Comparison of ENCODE assay signal across 8 cellular contexts in genomic region chr9:113409883-113410206, GRCh38. TPM values are rescaled to one million over a fixed set of nuclear protein-coding genes. Genes with fewer than 3 reads are reported as not detected.
DNase-seq lines count a peak whose midpoint lies in the region; ATAC-seq and TF ChIP-seq lines count a peak whose summit lies in the region.

No MANE protein-coding gene starts in this region.

- peak overlapping the region; percentile 86 for H3K4me3 Mint-ChIP-seq in activated CD8-positive, alpha-beta T cell treated with anti-CD3 and anti-CD28 coated beads for 36 hours

- peaks cover 22% of the 10 kb centered on the region for H3K36me3 ChIP-seq in BLaER1
- H3K36me3 ChIP-seq in iPS-15b (ENCODE audit: control insufficient read depth, insufficient read depth, low read length): peaks cover 10% of the 10 kb centered on the region
- peaks cover 9 to 11% of the 10 kb centered on the region in 2 donors for H3K36me3 ChIP-seq in stomach smooth muscle (ENCODE audit: control insufficient read depth in 2 of 2, insufficient read depth in 2 of 2, low read length in 2 of 2)

- H3K9me3 ChIP-seq in BLaER1 (no peaks in the 10 kb centered on the region), iPS-15b (ENCODE audit: control insufficient read depth, insufficient read depth, low read length) (no peaks in the 10 kb centered on the region), stomach smooth muscle (ENCODE audit: control insufficient read depth in 2 of 2, low read length in 2 of 2) (no peaks in the 10 kb centered on the region)

- peaks cover 20% of the 10 kb centered on the region; the same call in 1 of the 2 replicates for H4K20me1 ChIP-seq in BLaER1

- no peaks in the 10 kb centered on the region for H3K27me3 Mint-ChIP-seq in activated CD8-positive, alpha-beta T cell treated with anti-CD3 and anti-CD28 coated beads for 36 hours

- no peak for DNase-seq in activated CD8-positive, alpha-beta T cell treated with anti-CD3 and anti-CD28 coated beads for 36 hours
- DNase-seq in sciatic nerve (ENCODE audit: low spot score): no peak
- DNase-seq in glomerular visceral epithelial cell (ENCODE audit: extremely low spot score): no peak
- DNase-seq in NCI-H345 treated with DMSO at 0.1 percent for 48 hours (lab: John Stamatoyannopoulos, UW; ENCODE audit: unreplicated experiment): no peak

- no peak for TF ChIP-seq CTCF in activated CD8-positive, alpha-beta T cell treated with anti-CD3 and anti-CD28 coated beads for 36 hours (IDR thresholded peaks at IDR 0.05)

- H3K27me3 ChIP-seq in BLaER1 (no peaks in the 10 kb centered on the region), iPS-15b (ENCODE audit: control insufficient read depth, insufficient read depth, low read length) (no peaks in the 10 kb centered on the region), stomach smooth muscle (ENCODE audit: control insufficient read depth in 1 of 2, insufficient read depth in 2 of 2, low read length in 2 of 2) (no peaks in the 10 kb centered on the region)

- CTCF ChIA-PET in activated CD8-positive, alpha-beta T cell treated with anti-CD3 and anti-CD28 coated beads for 36 hours (lab: Charles Lee): interaction anchor here (1.0 to 7.0 kb wide), 8 partner anchors 8 to 248 kb away, joined by 3 to 49 read pairs (median 9); partner anchors contain the start of genes ALAD, CDC26 and PRPF4

- peak overlapping the region; percentile 85 for H3K4me2 ChIP-seq in BLaER1

- peaks cover 32% of the 10 kb centered on the region for H3K36me3 Mint-ChIP-seq in activated CD8-positive, alpha-beta T cell treated with anti-CD3 and anti-CD28 coated beads for 36 hours (ENCODE audit: low read depth)

- peaks cover 32% of the 10 kb centered on the region for H3K4me1 Mint-ChIP-seq in activated CD8-positive, alpha-beta T cell treated with anti-CD3 and anti-CD28 coated beads for 36 hours (ENCODE audit: low read depth)

- peak overlapping the region; percentile 98 for H3K9ac ChIP-seq in BLaER1
- peak overlapping the region; percentile 90 for H3K9ac ChIP-seq in iPS-15b (ENCODE audit: low read depth, low read length)
- peak overlapping the region; percentile 96 to 97 for H3K9ac ChIP-seq in stomach smooth muscle (ENCODE audit: low read length in 2 of 2)

- H3K27ac ChIP-seq in BLaER1: peak overlapping the region; percentile 97
- peak overlapping the region; percentile 95 for H3K27ac ChIP-seq in stomach smooth muscle (ENCODE audit: low read length)

- intact Hi-C loops in activated CD8-positive, alpha-beta T cell treated with anti-CD3 and anti-CD28 coated beads for 36 hours (cut with micrococcal nuclease): no loop called here
- intact Hi-C loops in sciatic nerve (cut with DNase I): no loop called here

- POLR2A ChIA-PET in activated CD8-positive, alpha-beta T cell treated with anti-CD3 and anti-CD28 coated beads for 36 hours (lab: Charles Lee): interaction anchor here (0.7 to 4.9 kb wide), 21 partner anchors 9 to 455 kb away, joined by 3 to 45 read pairs (median 4); partner anchors contain the start of genes ALAD, BSPRY, CDC26 and PRPF4

- H3K4me3 ChIP-seq in BLaER1: peak overlapping the region; percentile 92
- H3K4me3 ChIP-seq in iPS-15b (ENCODE audit: low read depth, low read length): peak overlapping the region; percentile 59
- H3K4me3 ChIP-seq in stomach smooth muscle (ENCODE audit: low read length in 2 of 2): peak overlapping the region; percentile 78 to 95

- peak; percentile 4 for ATAC-seq in HG02642 (IDR thresholded peaks at IDR 0.05; ENCODE audit: poor library complexity, unreplicated experiment)
- ATAC-seq in activated CD8-positive, alpha-beta T cell treated with anti-CD3 and anti-CD28 coated beads for 36 hours: peak; percentile 8
- ATAC-seq in sciatic nerve: no peak

- H3K27ac Mint-ChIP-seq in activated CD8-positive, alpha-beta T cell treated with anti-CD3 and anti-CD28 coated beads for 36 hours: peak overlapping the region; percentile 99

- peaks cover 54% of the 10 kb centered on the region for H3K4me1 ChIP-seq in BLaER1
- H3K4me1 ChIP-seq in iPS-15b (ENCODE audit: control insufficient read depth, insufficient read depth, low read length): no peaks in the 10 kb centered on the region
- peaks cover 10% of the 10 kb centered on the region for H3K4me1 ChIP-seq in stomach smooth muscle (ENCODE audit: control insufficient read depth, insufficient read depth, low read length)

- H3K9me3 Mint-ChIP-seq in activated CD8-positive, alpha-beta T cell treated with anti-CD3 and anti-CD28 coated beads for 36 hours: no peaks in the 10 kb centered on the region

RNA-seq across cellular contexts. Expression of gene POLE3, which starts 0.6 kb away (rescaled TPM):
- 10 to 100 TPM; 49.0 to 50.9 TPM for total RNA-seq in activated CD8-positive, alpha-beta T cell treated with anti-CD3 and anti-CD28 coated beads for 36 hours
- 20.6 TPM for total RNA-seq in sciatic nerve

RNA-seq across cellular contexts. Expression of gene C9orf43, which starts 0.7 kb away (rescaled TPM):
- under 1 TPM; 0.74 to 0.83 TPM for total RNA-seq in activated CD8-positive, alpha-beta T cell treated with anti-CD3 and anti-CD28 coated beads for 36 hours
- 0.45 TPM for total RNA-seq in sciatic nerve

RNA-seq across cellular contexts. Expression of gene ALAD, which starts 8.8 kb away (rescaled TPM):
- total RNA-seq in activated CD8-positive, alpha-beta T cell treated with anti-CD3 and anti-CD28 coated beads for 36 hours: 10 to 100 TPM; 16.2 to 16.3 TPM
- 83.6 TPM for total RNA-seq in sciatic nerve

RNA-seq across cellular contexts. Expression of gene HDHD3, which starts 33.1 kb away (rescaled TPM):
- total RNA-seq in activated CD8-positive, alpha-beta T cell treated with anti-CD3 and anti-CD28 coated beads for 36 hours: 10 to 100 TPM; 11.6 to 13.3 TPM
- total RNA-seq in sciatic nerve: 11.6 TPM

RNA-seq across cellular contexts. Expression of gene RGS3, which starts 53.7 kb away (rescaled TPM):
- 10 to 100 TPM; 51.0 to 51.5 TPM for total RNA-seq in activated CD8-positive, alpha-beta T cell treated with anti-CD3 and anti-CD28 coated beads for 36 hours
- 43.1 TPM for total RNA-seq in sciatic nerve
